ENCODE assay signal across 30 cellular contexts in genomic region chr9:130379649-130379970, GRCh38.
"Had no signal": no experiment of that assay in that cellular context is flagged by ENCODE, and none has a peak within 500 bp of the region (broad histone marks: within the 10 kb centered on the region; RNA-seq: fewer than 3 reads in every experiment).

No MANE protein-coding gene starts in this region.

- H3K4me3 Mint-ChIP-seq: activated CD4-positive, alpha-beta memory T cell treated with anti-CD3 and anti-CD28 coated beads for 36 hours; activated CD4-positive, alpha-beta T cell treated with anti-CD3 and anti-CD28 coated beads for 36 hours; activated CD4-positive, alpha-beta T cell treated with anti-CD3 and anti-CD28 coated beads, Interleukin-2, amount 10 ng/mL, durations not matched to agents 24 days and 14 days; activated CD8-positive, alpha-beta memory T cell treated with anti-CD3 and anti-CD28 coated beads, Interleukin-2, amount 10 ng/mL, durations not matched to agents 7 days and 5 days; activated CD8-positive, alpha-beta T cell treated with anti-CD3 and anti-CD28 coated beads, Interleukin-2, amount 10 ng/mL, durations not matched to agents 7 days and 5 days; activated naive CD4-positive, alpha-beta T cell treated with anti-CD3 and anti-CD28 coated beads, Interleukin-2, amount 10 ng/mL, durations not matched to agents 7 days and 5 days; activated naive CD8-positive, alpha-beta T cell treated with anti-CD3 and anti-CD28 coated beads, Interleukin-2, amount 10 ng/mL, durations not matched to agents 7 days and 5 days; brain; T-helper 17 cell; T-helper 2 cell treated with Interferon-gamma antibody and Interleukin-4, amounts not matched to agents 5 μg/mL and 100 μg/mL, for 36 hours had no signal

- H3K36me3 Mint-ChIP-seq: activated CD4-positive, alpha-beta memory T cell treated with anti-CD3 and anti-CD28 coated beads for 36 hours; activated CD8-positive, alpha-beta memory T cell treated with anti-CD3 and anti-CD28 coated beads, Interleukin-2, amount 10 ng/mL, durations not matched to agents 7 days and 5 days; activated naive CD4-positive, alpha-beta T cell treated with anti-CD3 and anti-CD28 coated beads, Interleukin-2, amount 10 ng/mL, durations not matched to agents 7 days and 5 days; activated naive CD4-positive, alpha-beta T cell treated with anti-CD3 and anti-CD28 coated beads, Interleukin-2, amount 50 U/mL, for 72 hours; activated naive CD8-positive, alpha-beta T cell treated with anti-CD3 and anti-CD28 coated beads, Interleukin-2, amount 10 ng/mL, durations not matched to agents 7 days and 5 days; brain had no signal

- H3K27me3 Mint-ChIP-seq: activated CD4-positive, alpha-beta memory T cell treated with anti-CD3 and anti-CD28 coated beads for 36 hours; activated CD4-positive, alpha-beta T cell treated with anti-CD3 and anti-CD28 coated beads, Interleukin-2, amount 10 ng/mL, durations not matched to agents 24 days and 14 days; activated CD8-positive, alpha-beta memory T cell treated with anti-CD3 and anti-CD28 coated beads, Interleukin-2, amount 10 ng/mL, durations not matched to agents 7 days and 5 days; activated naive CD4-positive, alpha-beta T cell treated with anti-CD3 and anti-CD28 coated beads, Interleukin-2, amount 10 ng/mL, durations not matched to agents 7 days and 5 days; activated naive CD8-positive, alpha-beta T cell treated with anti-CD3 and anti-CD28 coated beads, Interleukin-2, amount 10 ng/mL, durations not matched to agents 7 days and 5 days had no signal

- H3K27ac Mint-ChIP-seq: activated CD4-positive, alpha-beta memory T cell treated with anti-CD3 and anti-CD28 coated beads for 36 hours; activated CD4-positive, alpha-beta T cell treated with anti-CD3 and anti-CD28 coated beads for 36 hours; activated CD4-positive, alpha-beta T cell treated with anti-CD3 and anti-CD28 coated beads, Interleukin-2, amount 10 ng/mL, durations not matched to agents 24 days and 14 days; activated CD8-positive, alpha-beta memory T cell treated with anti-CD3 and anti-CD28 coated beads, Interleukin-2, amount 10 ng/mL, durations not matched to agents 7 days and 5 days; activated CD8-positive, alpha-beta T cell treated with anti-CD3 and anti-CD28 coated beads, Interleukin-2, amount 10 ng/mL, durations not matched to agents 7 days and 5 days; activated naive CD4-positive, alpha-beta T cell treated with anti-CD3 and anti-CD28 coated beads, Interleukin-2, amount 10 ng/mL, durations not matched to agents 7 days and 5 days; activated naive CD4-positive, alpha-beta T cell treated with anti-CD3 and anti-CD28 coated beads, Interleukin-2, amount 50 U/mL, for 72 hours; activated naive CD8-positive, alpha-beta T cell treated with anti-CD3 and anti-CD28 coated beads, Interleukin-2, amount 10 ng/mL, durations not matched to agents 7 days and 5 days; brain; T-helper 17 cell; T-helper 2 cell treated with Interferon-gamma antibody and Interleukin-4, amounts not matched to agents 5 μg/mL and 100 μg/mL, for 36 hours had no signal

- H3K4me1 Mint-ChIP-seq: activated CD4-positive, alpha-beta T cell treated with anti-CD3 and anti-CD28 coated beads for 36 hours; activated CD4-positive, alpha-beta T cell treated with anti-CD3 and anti-CD28 coated beads, Interleukin-2, amount 10 ng/mL, durations not matched to agents 24 days and 14 days; activated CD8-positive, alpha-beta memory T cell treated with anti-CD3 and anti-CD28 coated beads, Interleukin-2, amount 10 ng/mL, durations not matched to agents 7 days and 5 days; activated naive CD4-positive, alpha-beta T cell treated with anti-CD3 and anti-CD28 coated beads, Interleukin-2, amount 10 ng/mL, durations not matched to agents 7 days and 5 days; activated naive CD8-positive, alpha-beta T cell treated with anti-CD3 and anti-CD28 coated beads, Interleukin-2, amount 10 ng/mL, durations not matched to agents 7 days and 5 days; brain had no signal

- H3K4me3 ChIP-seq: ascending aorta, breast epithelium, cardiac muscle cell, colonic mucosa had no signal

- DNase-seq: activated CD4-positive, alpha-beta memory T cell treated with anti-CD3 and anti-CD28 coated beads for 36 hours; activated CD4-positive, alpha-beta T cell treated with anti-CD3 and anti-CD28 coated beads for 36 hours; activated CD4-positive, alpha-beta T cell treated with anti-CD3 and anti-CD28 coated beads, Interleukin-2, amount 10 ng/mL, durations not matched to agents 24 days and 14 days; activated CD4-positive, CD25-positive, alpha-beta regulatory T cell; activated CD4-positive, CD25-positive, alpha-beta regulatory T cell treated with anti-CD3 and anti-CD28 coated beads, Interleukin-2, amount 50 U/mL, for 72 hours; activated CD8-positive, alpha-beta memory T cell treated with anti-CD3 and anti-CD28 coated beads, Interleukin-2, amount 10 ng/mL, durations not matched to agents 7 days and 5 days; activated CD8-positive, alpha-beta memory T cell treated with anti-CD3 and anti-CD28 coated beads, Interleukin-2, amount 50 U/mL, for 4 hours; activated CD8-positive, alpha-beta T cell treated with anti-CD3 and anti-CD28 coated beads, Interleukin-2, amount 10 ng/mL, durations not matched to agents 7 days and 5 days; activated gamma-delta T cell; activated naive CD4-positive, alpha-beta T cell; activated naive CD4-positive, alpha-beta T cell treated with anti-CD3 and anti-CD28 coated beads, Interleukin-2, amount 10 ng/mL, durations not matched to agents 7 days and 5 days; activated naive CD8-positive, alpha-beta T cell treated with anti-CD3 and anti-CD28 coated beads, Interleukin-2, amount 10 ng/mL, durations not matched to agents 7 days and 5 days; activated T-cell treated with anti-CD3 and anti-CD28 coated beads, Interleukin-2, amount 50 U/mL, for 1 hour; activated T-cell treated with anti-CD3 and anti-CD28 coated beads, Interleukin-2, amount 50 U/mL, for 48 hours; central memory CD4-positive, alpha-beta T cell; cerebellar nuclear complex; colonic mucosa; effector CD8-positive, alpha-beta T cell; foreskin fibroblast; head of caudate nucleus; T-helper 1 cell; T-helper 17 cell; T1000 had no signal

- ATAC-seq: activated CD4-positive, alpha-beta T cell treated with anti-CD3 and anti-CD28 coated beads for 36 hours; activated CD8-positive, alpha-beta memory T cell treated with anti-CD3 and anti-CD28 coated beads, Interleukin-2, amount 10 ng/mL, durations not matched to agents 7 days and 5 days; activated CD8-positive, alpha-beta T cell treated with anti-CD3 and anti-CD28 coated beads, Interleukin-2, amount 10 ng/mL, durations not matched to agents 7 days and 5 days; activated naive CD4-positive, alpha-beta T cell treated with anti-CD3 and anti-CD28 coated beads, Interleukin-2, amount 50 U/mL, for 72 hours; esophagus mucosa; T-helper 17 cell had no signal

- H3K9me3 Mint-ChIP-seq: activated CD4-positive, alpha-beta memory T cell treated with anti-CD3 and anti-CD28 coated beads for 36 hours; activated CD4-positive, alpha-beta T cell treated with anti-CD3 and anti-CD28 coated beads, Interleukin-2, amount 10 ng/mL, durations not matched to agents 24 days and 14 days; activated naive CD4-positive, alpha-beta T cell treated with anti-CD3 and anti-CD28 coated beads, Interleukin-2, amount 10 ng/mL, durations not matched to agents 7 days and 5 days; activated naive CD4-positive, alpha-beta T cell treated with anti-CD3 and anti-CD28 coated beads, Interleukin-2, amount 50 U/mL, for 72 hours; activated naive CD8-positive, alpha-beta T cell treated with anti-CD3 and anti-CD28 coated beads, Interleukin-2, amount 10 ng/mL, durations not matched to agents 7 days and 5 days; brain; T-helper 2 cell treated with Interferon-gamma antibody and Interleukin-4, amounts not matched to agents 5 μg/mL and 100 μg/mL, for 36 hours had no signal
